7 cellular contexts compared by ENCODE assay signal in the genomic region with DNA sequence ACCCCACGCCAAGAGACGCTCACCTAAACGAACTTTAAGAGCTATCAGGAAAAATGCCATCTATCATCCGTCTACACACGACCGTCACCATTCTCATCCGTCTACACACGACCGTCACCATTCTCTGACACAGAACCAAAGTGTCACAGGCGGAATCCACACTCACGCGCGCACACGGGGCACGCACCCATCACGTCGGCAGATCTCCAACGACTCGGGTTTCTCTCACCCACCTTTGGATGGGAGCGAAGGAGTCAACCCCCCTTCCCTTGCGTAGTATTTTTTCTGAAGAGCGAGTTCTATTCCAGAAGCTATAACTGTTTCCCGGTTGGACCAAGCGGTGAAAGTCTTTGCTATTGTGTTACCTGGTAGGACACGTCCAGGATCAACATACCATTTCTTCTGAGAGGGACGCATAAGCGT. TPM values are rescaled to one million over a fixed set of nuclear protein-coding genes. Genes with fewer than 3 reads are reported as not detected.
DNase-seq lines count a peak whose midpoint lies in the region; ATAC-seq and TF ChIP-seq lines count a peak whose summit lies in the region.

No MANE protein-coding gene starts in this region.

- H3K27me3 ChIP-seq in H7 (ENCODE audit: control insufficient read depth, insufficient read depth, low read length) = peaks cover 11% of the 10 kb centered on the region
- H3K27me3 ChIP-seq in SK-N-SH (ENCODE audit: insufficient read depth) = no peaks in the 10 kb centered on the region
- no peaks in the 10 kb centered on the region for H3K27me3 ChIP-seq in endodermal cell (ENCODE audit: control insufficient read depth, insufficient read depth, low read length, poor library complexity, severe bottlenecking)
- H3K27me3 ChIP-seq in parathyroid adenoma (ENCODE audit: control insufficient read depth, insufficient read depth, low read length) = no peaks in the 10 kb centered on the region

- peaks cover 7% of the 10 kb centered on the region for H3F3A ChIP-seq in SK-N-SH (replicated peaks; ENCODE audit: insufficient read depth)

- H3K79me2 ChIP-seq in SK-N-SH (ENCODE audit: insufficient read depth) (no peaks in the 10 kb centered on the region), parathyroid adenoma (no peaks in the 10 kb centered on the region)

- H3K9ac ChIP-seq in SK-N-SH (peak overlapping the region; percentile 79), endodermal cell (ENCODE audit: extremely low read depth, low read length, poor library complexity, severe bottlenecking) (peak overlapping the region; percentile 80), parathyroid adenoma (no peak overlapping the region)

- H3K4me2 ChIP-seq in SK-N-SH (peak overlapping the region; percentile 88), parathyroid adenoma (ENCODE audit: low read length) (peak overlapping the region; percentile 66)

- H3K4me3 Mint-ChIP-seq in endodermal cell = no peak overlapping the region

- DNase-seq in H7 (no peak), SK-N-SH (peak; percentile 16), endodermal cell (no peak)

- H3K4me1 Mint-ChIP-seq in endodermal cell = peaks cover 24% of the 10 kb centered on the region

- 16% methylated on average over 27 of the region's 27 CpGs for WGBS in SK-N-SH (ENCODE audit: low lambda C conversion rate)
- WGBS in endodermal cell (ENCODE audit: insufficient coverage in 1 of 2, insufficient read length in 1 of 2), 2 experiments = 2% methylated on average over 13 to 27 of the region's 27 CpGs

- H2AFZ ChIP-seq in SK-N-SH (ENCODE audit: low read depth) (peak overlapping the region; percentile 82), parathyroid adenoma (peak overlapping the region; percentile 78)

- H3K4me3 ChIP-seq in H7 (ENCODE audit: insufficient read depth, low read depth, low read length) = peak overlapping the region; percentile 70
- peak overlapping the region; percentile 57 to 94 for H3K4me3 ChIP-seq in SK-N-SH (ENCODE audit: low read depth in 2 of 2, low read length in 1 of 2)
- peak overlapping the region; percentile 100 for H3K4me3 ChIP-seq in endodermal cell (ENCODE audit: low read length)
- H3K4me3 ChIP-seq in parathyroid adenoma (ENCODE audit: low read depth, low read length) = peak overlapping the region; percentile 92

- H3K9me2 ChIP-seq in SK-N-SH = no peaks in the 10 kb centered on the region

- H3K4me1 ChIP-seq in SK-N-SH (ENCODE audit: control insufficient read depth in 1 of 2, insufficient read depth in 2 of 2, low read depth in 1 of 2, low read length in 1 of 2) (peaks cover 0 to 21% of the 10 kb centered on the region in 2 experiments; a peak in 2 of 4 replicates), endodermal cell (ENCODE audit: control insufficient read depth, insufficient read depth, low read length) (peaks cover 9% of the 10 kb centered on the region), parathyroid adenoma (no peaks in the 10 kb centered on the region)

- H3K9me3 ChIP-seq in SK-N-SH = no peaks in the 10 kb centered on the region
- H3K9me3 ChIP-seq in endodermal cell (ENCODE audit: control insufficient read depth, low read length) = peaks cover under 1% of the 10 kb centered on the region
- H3K9me3 ChIP-seq in parathyroid adenoma (ENCODE audit: control insufficient read depth, low read length) = no peaks in the 10 kb centered on the region

- TF ChIP-seq CTCF in SK-N-SH (IDR thresholded peaks at IDR 0.05) (no peak), endodermal cell (conservative IDR thresholded peaks at IDR 0.05) (no peak), parathyroid adenoma (IDR thresholded peaks at IDR 0.05) (no peak)

- H4K20me1 ChIP-seq in SK-N-SH (ENCODE audit: insufficient read depth) = no peaks in the 10 kb centered on the region

- H3K27ac Mint-ChIP-seq in endodermal cell = no peak overlapping the region

- H3K36me3 ChIP-seq in H7 (replicated peaks; ENCODE audit: control insufficient read depth, insufficient read depth, low read length) = peaks cover 2% of the 10 kb centered on the region; the same call in 1 of the 2 replicates
- H3K36me3 ChIP-seq in SK-N-SH (replicated peaks in 1 of 2; ENCODE audit: control insufficient read depth in 1 of 2, insufficient read depth in 2 of 2, low read length in 1 of 2) = peaks cover 0 to 19% of the 10 kb centered on the region in 2 experiments
- H3K36me3 ChIP-seq in endodermal cell (ENCODE audit: control insufficient read depth, insufficient read depth, low read length) = peaks cover 39% of the 10 kb centered on the region
- H3K36me3 ChIP-seq in parathyroid adenoma (ENCODE audit: control insufficient read depth, insufficient read depth, low read length) = no peaks in the 10 kb centered on the region

- no peak for ATAC-seq in esophagus mucosa
- no peak for ATAC-seq in GM19328 (IDR thresholded peaks at IDR 0.05; ENCODE audit: unreplicated experiment)
- ATAC-seq in GM18907 (IDR thresholded peaks at IDR 0.05; ENCODE audit: unreplicated experiment) = no peak

- peaks cover 37% of the 10 kb centered on the region for H3K36me3 Mint-ChIP-seq in endodermal cell (ENCODE audit: low read depth)

- no peak for TF ChIP-seq EP300 in SK-N-SH (IDR thresholded peaks at IDR 0.05; ENCODE audit: borderline replicate concordance in 1 of 2, low read depth in 1 of 2, low read length in 1 of 2)

- H3K27ac ChIP-seq in SK-N-SH (ENCODE audit: low read depth in 2 of 2, low read length in 1 of 2) (peak overlapping the region; percentile 75 to 98; a peak in 3 of 4 replicates), endodermal cell (ENCODE audit: low read depth, low read length) (no peak overlapping the region), parathyroid adenoma (no peak overlapping the region)

- H3K27me3 Mint-ChIP-seq in endodermal cell (ENCODE audit: insufficient read depth) = peaks cover 2% of the 10 kb centered on the region

- no peak for TF ChIP-seq RAD21 in SK-N-SH (IDR thresholded peaks at IDR 0.05; ENCODE audit: low read length)

- H3K9me3 Mint-ChIP-seq in endodermal cell = no peaks in the 10 kb centered on the region

- CTCF ChIA-PET in SK-N-SH (lab: Yijun Ruan, JAX) = interaction anchor here (0.7 to 3.6 kb wide), 13 partner anchors 9 to 715 kb away, joined by 3 to 20 read pairs (median 4); no protein-coding TSS in a partner anchor

- POLR2A ChIA-PET in SK-N-SH (lab: Yijun Ruan, JAX) = interaction anchor here (1.0 to 2.0 kb wide), 4 partner anchors 11 to 303 kb away, joined by 4 to 13 read pairs (median 6); no protein-coding TSS in a partner anchor

TF ChIP-seq in SK-N-SH, 30 proteins besides CTCF, POLR2A, EP300 and RAD21:
- TF ChIP-seq RXRA (IDR thresholded peaks at IDR 0.05; ENCODE audit: borderline replicate concordance, low read depth) (no peak), RCOR1 (IDR thresholded peaks at IDR 0.05; ENCODE audit: low read length) (no peak), MXI1 (IDR thresholded peaks at IDR 0.05; ENCODE audit: low read depth, low read length) (no peak), YY1 (IDR thresholded peaks at IDR 0.05; ENCODE audit: low read depth) (no peak), FOXM1 (IDR thresholded peaks at IDR 0.05; ENCODE audit: low read depth) (no peak)
- TF ChIP-seq, protein P1, sequence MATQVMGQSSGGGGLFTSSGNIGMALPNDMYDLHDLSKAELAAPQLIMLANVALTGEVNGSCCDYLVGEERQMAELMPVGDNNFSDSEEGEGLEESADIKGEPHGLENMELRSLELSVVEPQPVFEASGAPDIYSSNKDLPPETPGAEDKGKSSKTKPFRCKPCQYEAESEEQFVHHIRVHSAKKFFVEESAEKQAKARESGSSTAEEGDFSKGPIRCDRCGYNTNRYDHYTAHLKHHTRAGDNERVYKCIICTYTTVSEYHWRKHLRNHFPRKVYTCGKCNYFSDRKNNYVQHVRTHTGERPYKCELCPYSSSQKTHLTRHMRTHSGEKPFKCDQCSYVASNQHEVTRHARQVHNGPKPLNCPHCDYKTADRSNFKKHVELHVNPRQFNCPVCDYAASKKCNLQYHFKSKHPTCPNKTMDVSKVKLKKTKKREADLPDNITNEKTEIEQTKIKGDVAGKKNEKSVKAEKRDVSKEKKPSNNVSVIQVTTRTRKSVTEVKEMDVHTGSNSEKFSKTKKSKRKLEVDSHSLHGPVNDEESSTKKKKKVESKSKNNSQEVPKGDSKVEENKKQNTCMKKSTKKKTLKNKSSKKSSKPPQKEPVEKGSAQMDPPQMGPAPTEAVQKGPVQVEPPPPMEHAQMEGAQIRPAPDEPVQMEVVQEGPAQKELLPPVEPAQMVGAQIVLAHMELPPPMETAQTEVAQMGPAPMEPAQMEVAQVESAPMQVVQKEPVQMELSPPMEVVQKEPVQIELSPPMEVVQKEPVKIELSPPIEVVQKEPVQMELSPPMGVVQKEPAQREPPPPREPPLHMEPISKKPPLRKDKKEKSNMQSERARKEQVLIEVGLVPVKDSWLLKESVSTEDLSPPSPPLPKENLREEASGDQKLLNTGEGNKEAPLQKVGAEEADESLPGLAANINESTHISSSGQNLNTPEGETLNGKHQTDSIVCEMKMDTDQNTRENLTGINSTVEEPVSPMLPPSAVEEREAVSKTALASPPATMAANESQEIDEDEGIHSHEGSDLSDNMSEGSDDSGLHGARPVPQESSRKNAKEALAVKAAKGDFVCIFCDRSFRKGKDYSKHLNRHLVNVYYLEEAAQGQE (IDR thresholded peaks at IDR 0.05; ENCODE audit: low read depth, low read length) = no peak
- TF ChIP-seq, protein P2, sequence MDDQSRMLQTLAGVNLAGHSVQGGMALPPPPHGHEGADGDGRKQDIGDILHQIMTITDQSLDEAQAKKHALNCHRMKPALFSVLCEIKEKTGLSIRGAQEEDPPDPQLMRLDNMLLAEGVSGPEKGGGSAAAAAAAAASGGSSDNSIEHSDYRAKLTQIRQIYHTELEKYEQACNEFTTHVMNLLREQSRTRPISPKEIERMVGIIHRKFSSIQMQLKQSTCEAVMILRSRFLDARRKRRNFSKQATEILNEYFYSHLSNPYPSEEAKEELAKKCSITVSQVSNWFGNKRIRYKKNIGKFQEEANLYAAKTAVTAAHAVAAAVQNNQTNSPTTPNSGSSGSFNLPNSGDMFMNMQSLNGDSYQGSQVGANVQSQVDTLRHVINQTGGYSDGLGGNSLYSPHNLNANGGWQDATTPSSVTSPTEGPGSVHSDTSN (IDR thresholded peaks at IDR 0.05) = no peak
- TF ChIP-seq, protein P3, sequence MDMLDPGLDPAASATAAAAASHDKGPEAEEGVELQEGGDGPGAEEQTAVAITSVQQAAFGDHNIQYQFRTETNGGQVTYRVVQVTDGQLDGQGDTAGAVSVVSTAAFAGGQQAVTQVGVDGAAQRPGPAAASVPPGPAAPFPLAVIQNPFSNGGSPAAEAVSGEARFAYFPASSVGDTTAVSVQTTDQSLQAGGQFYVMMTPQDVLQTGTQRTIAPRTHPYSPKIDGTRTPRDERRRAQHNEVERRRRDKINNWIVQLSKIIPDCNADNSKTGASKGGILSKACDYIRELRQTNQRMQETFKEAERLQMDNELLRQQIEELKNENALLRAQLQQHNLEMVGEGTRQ (IDR thresholded peaks at IDR 0.05; ENCODE audit: borderline replicate concordance, low read depth, low read length) = no peak

RNA-seq across cellular contexts. Expression of a gene that starts 0.9 kb away (rescaled TPM):
- total RNA-seq in H7 (2014; rRNA removed; shearing (Covaris generic)) = 16.5 and 16.6 TPM in 2 replicates
- 6.4 and 6.8 TPM in 2 replicates for polyA plus RNA-seq in SK-N-SH (2012; rRNA removed)
- polyA plus RNA-seq in SK-N-SH (2012; cell fraction: cytosol; rRNA removed) = 5.0 and 5.2 TPM in 2 replicates
- 8.0 and 11.1 TPM in 2 replicates for polyA plus RNA-seq in SK-N-SH (2012; cell fraction: nucleus; rRNA removed)
- 10 to 100 TPM in 1 of 2 donors, 1 to 10 TPM in 1; 6.5 to 11.7 TPM for total RNA-seq in endodermal cell
- 4.7 TPM for polyA plus RNA-seq in endodermal cell (2013, experiment 1 of 2)
- polyA plus RNA-seq in endodermal cell (2013, experiment 2 of 2) = 4.2 TPM
- 3.0 TPM for total RNA-seq in esophagus mucosa

Comparison
In these comparisons a context has a peak if more than half of its experiments do, and no peak if none do; other contexts are left out.
1. H3K27ac ChIP-seq: peak in SK-N-SH (2 of 2); none in endodermal cell (single experiment) and parathyroid adenoma (single experiment).
2. Peak in every context shown above with its lines, with median percentiles within 50 percentile points of each other: H3K4me3 ChIP-seq.